In the genomic region with DNA sequence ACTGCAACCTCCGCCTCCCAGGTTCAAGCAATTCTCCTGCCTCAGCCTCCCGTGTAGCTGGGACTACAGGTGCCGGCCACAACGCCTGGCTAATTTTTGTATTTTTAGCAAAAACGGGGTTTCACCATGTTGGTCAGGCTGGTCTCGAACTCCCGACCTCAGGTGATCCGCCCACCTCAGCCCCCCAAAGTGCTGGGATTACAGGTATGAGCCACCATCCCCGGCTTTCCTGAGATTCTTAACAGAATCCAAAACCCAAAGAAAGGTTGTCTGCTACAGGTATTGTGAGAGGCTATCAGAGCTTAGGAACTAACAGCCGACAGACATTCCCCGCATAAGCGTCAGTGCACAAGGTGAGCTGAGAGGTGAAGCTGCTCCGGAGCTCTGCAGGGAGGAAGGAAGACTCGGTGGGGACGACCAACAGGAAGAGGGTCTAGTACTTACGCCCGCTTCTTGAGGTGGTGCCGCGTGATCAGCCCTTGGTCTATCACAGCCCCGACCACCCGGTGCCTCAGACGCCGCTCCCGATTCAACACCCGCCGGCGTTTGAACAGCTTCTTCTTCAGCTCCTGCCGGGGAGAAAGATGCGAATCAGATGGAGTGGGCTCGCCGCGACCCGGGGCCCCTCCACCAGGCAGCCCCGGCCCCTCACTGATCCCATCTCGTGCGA, we compare ENCODE assay signal across 8 cellular contexts. TPM values are rescaled to one million over a fixed set of nuclear protein-coding genes. Genes with fewer than 3 reads are reported as not detected.
A peak's percentile ranks its signal among the peaks of the same experiment; 100 is the strongest.
DNase-seq lines count a peak whose midpoint lies in the region; ATAC-seq and TF ChIP-seq lines count a peak whose summit lies in the region.

No MANE protein-coding gene starts in this region.

- no peak overlapping the region for H4K5ac ChIP-seq in mesendoderm (ENCODE audit: low read length)

- H3K27me3 ChIP-seq in ectodermal cell (ENCODE audit: control insufficient read depth, insufficient read depth, low read length, poor library complexity, severe bottlenecking) (no peaks in the 10 kb centered on the region), mesendoderm (ENCODE audit: insufficient read depth, low read length, poor library complexity) (no peaks in the 10 kb centered on the region), suprapubic skin (no peaks in the 10 kb centered on the region)

- peaks cover 14% of the 10 kb centered on the region for H3K4me1 ChIP-seq in ectodermal cell (ENCODE audit: control insufficient read depth, insufficient read depth, low read length)
- H3K4me1 ChIP-seq in mesendoderm (ENCODE audit: control insufficient read depth, low read depth, low read length), result no peaks in the 10 kb centered on the region
- H3K4me1 ChIP-seq in suprapubic skin, result peaks cover 39% of the 10 kb centered on the region

- H3K36me3 ChIP-seq in ectodermal cell (ENCODE audit: control insufficient read depth, insufficient read depth, low read length) (peaks cover 8% of the 10 kb centered on the region), mesendoderm (ENCODE audit: control insufficient read depth, insufficient read depth, low read length) (peaks cover 4% of the 10 kb centered on the region), suprapubic skin (peaks cover 20% of the 10 kb centered on the region)

- H2BK5ac ChIP-seq in mesendoderm (ENCODE audit: low read length), result peak overlapping the region; percentile 63

- H3K9ac ChIP-seq in mesendoderm (ENCODE audit: low read length), result peak overlapping the region; percentile 93

- H3K79me1 ChIP-seq in mesendoderm (ENCODE audit: low read length), result peaks cover 15% of the 10 kb centered on the region

- peak overlapping the region; percentile 94 for H3K23ac ChIP-seq in mesendoderm (ENCODE audit: low read length)

- TF ChIP-seq CTCF in suprapubic skin (IDR thresholded peaks at IDR 0.05), result no peak

- H2AK5ac ChIP-seq in mesendoderm (ENCODE audit: low read length), result no peak overlapping the region

- H3K27ac ChIP-seq in ectodermal cell (ENCODE audit: insufficient read depth, low read depth, low read length, poor library complexity, severe bottlenecking) (peak overlapping the region; percentile 90), mesendoderm (ENCODE audit: low read depth, low read length) (peak overlapping the region; percentile 99), suprapubic skin (peak overlapping the region; percentile 88)

- H3K9me3 ChIP-seq in ectodermal cell (ENCODE audit: control insufficient read depth, low read length) (no peaks in the 10 kb centered on the region), suprapubic skin (no peaks in the 10 kb centered on the region)

- no peak overlapping the region for H2BK15ac ChIP-seq in mesendoderm (replicated peaks; ENCODE audit: low read depth)

- H2BK120ac ChIP-seq in mesendoderm (ENCODE audit: low read depth, low read length), result peak overlapping the region; percentile 55

- peak; percentile 33 to 68 for DNase-seq in NCI-H524 (lab: John Stamatoyannopoulos, UW)
- no peak for DNase-seq in NCI-H524 treated with DMSO at 0.1 percent for 48 hours (lab: John Stamatoyannopoulos, UW)
- peak; percentile 87 for DNase-seq in NCI-H1092 treated with DMSO at 0.1 percent for 48 hours (lab: John Stamatoyannopoulos, UW)
- DNase-seq in T1000 (lab: John Stamatoyannopoulos, UW), result peak; percentile 15
- peak; percentile 92 for DNase-seq in mesendoderm
- DNase-seq in suprapubic skin (ENCODE audit: low spot score in 2 of 2), result no peak

- ATAC-seq in HG02571 (IDR thresholded peaks at IDR 0.05; ENCODE audit: unreplicated experiment), result peak; percentile 28

- H3K18ac ChIP-seq in mesendoderm (ENCODE audit: low read length), result peak overlapping the region; percentile 100

- H3K4ac ChIP-seq in mesendoderm (ENCODE audit: low read depth, low read length), result peak overlapping the region; percentile 98

- peak overlapping the region; percentile 50 for H3K4me2 ChIP-seq in mesendoderm (ENCODE audit: low read length)

- peaks cover 33% of the 10 kb centered on the region for H3K79me2 ChIP-seq in mesendoderm (ENCODE audit: control insufficient read depth, insufficient read depth, low read length)

- no peak for TF ChIP-seq EP300 in suprapubic skin (IDR thresholded peaks at IDR 0.05)

- H3K56ac ChIP-seq in mesendoderm (ENCODE audit: low read length), result peak overlapping the region; percentile 98

- WGBS in ectodermal cell, 2 experiments, result 3% methylated on average over 36 of the region's 36 CpGs
- WGBS in mesendoderm (ENCODE audit: extremely low coverage, insufficient coverage, low lambda C conversion rate), result no CpG with 5 or more reads among the region's 36 CpGs
- WGBS in suprapubic skin, result 7% methylated on average over 18 of the region's 36 CpGs

- peak overlapping the region; percentile 97 for H3K4me3 ChIP-seq in ectodermal cell (ENCODE audit: insufficient read depth, low read depth, low read length)
- H3K4me3 ChIP-seq in mesendoderm (ENCODE audit: low read length), result peak overlapping the region; percentile 98
- H3K4me3 ChIP-seq in suprapubic skin, result peak overlapping the region; percentile 69

- no peak overlapping the region for H4K8ac ChIP-seq in mesendoderm (ENCODE audit: low read depth, low read length)

- no peak for TF ChIP-seq POLR2A in suprapubic skin (IDR thresholded peaks at IDR 0.05)

RNA-seq across cellular contexts. Expression of a gene that starts 0.5 kb away (rescaled TPM):
- polyA plus RNA-seq in ectodermal cell (2013, experiment 1 of 4), result 89.1 TPM
- 94.0 TPM for polyA plus RNA-seq in ectodermal cell (2013, experiment 2 of 4)
- 104 TPM for polyA plus RNA-seq in ectodermal cell (2013, experiment 3 of 4)
- polyA plus RNA-seq in ectodermal cell (2013, experiment 4 of 4), result 112 TPM
- 295 TPM for polyA plus RNA-seq in mesendoderm (2013, experiment 1 of 2)
- polyA plus RNA-seq in mesendoderm (2013, experiment 2 of 2), result 295 TPM
- total RNA-seq in suprapubic skin, result 10 to 100 TPM; 12.8 to 29.3 (median 25.7) TPM

RNA-seq across cellular contexts. Expression of a gene that starts 0.6 kb away (rescaled TPM):
- polyA plus RNA-seq in ectodermal cell (2013, experiment 1 of 4), result 50.4 TPM
- 51.7 TPM for polyA plus RNA-seq in ectodermal cell (2013, experiment 2 of 4)
- 181 TPM for polyA plus RNA-seq in ectodermal cell (2013, experiment 3 of 4)
- 111 TPM for polyA plus RNA-seq in ectodermal cell (2013, experiment 4 of 4)
- polyA plus RNA-seq in mesendoderm (2013, experiment 1 of 2), result 27.5 TPM
- 24.4 TPM for polyA plus RNA-seq in mesendoderm (2013, experiment 2 of 2)
- 1 to 10 TPM; 2.8 to 6.0 (median 4.2) TPM for total RNA-seq in suprapubic skin

RNA-seq across cellular contexts. Expression of a gene that starts 6.9 kb away (rescaled TPM):
- 11.2 TPM for polyA plus RNA-seq in ectodermal cell (2013, experiment 1 of 4)
- polyA plus RNA-seq in ectodermal cell (2013, experiment 2 of 4), result 11.0 TPM
- 11.9 TPM for polyA plus RNA-seq in ectodermal cell (2013, experiment 3 of 4)
- 11.4 TPM for polyA plus RNA-seq in ectodermal cell (2013, experiment 4 of 4)
- polyA plus RNA-seq in mesendoderm (2013, experiment 1 of 2), result 22.0 TPM
- 21.6 TPM for polyA plus RNA-seq in mesendoderm (2013, experiment 2 of 2)
- total RNA-seq in suprapubic skin, result 10 to 100 TPM in 2 of 4 donors, 1 to 10 TPM in 2; 9.1 to 12.4 (median 9.8) TPM

RNA-seq across cellular contexts. Expression of a gene that starts 7.5 kb away (rescaled TPM):
- polyA plus RNA-seq in ectodermal cell (2013, experiment 1 of 4), result 2.6 TPM
- 4.5 TPM for polyA plus RNA-seq in ectodermal cell (2013, experiment 2 of 4)
- 2.4 TPM for polyA plus RNA-seq in ectodermal cell (2013, experiment 3 of 4)
- 4.3 TPM for polyA plus RNA-seq in ectodermal cell (2013, experiment 4 of 4)
- 2.7 TPM for polyA plus RNA-seq in mesendoderm (2013, experiment 1 of 2)
- 2.5 TPM for polyA plus RNA-seq in mesendoderm (2013, experiment 2 of 2)
- 1 to 10 TPM; 1.7 to 8.7 (median 3.3) TPM for total RNA-seq in suprapubic skin

RNA-seq across cellular contexts. Expression of a gene that starts 11.4 kb away (rescaled TPM):
- polyA plus RNA-seq in ectodermal cell (2013, experiment 1 of 4), result 19.2 TPM
- 21.3 TPM for polyA plus RNA-seq in ectodermal cell (2013, experiment 2 of 4)
- 16.0 TPM for polyA plus RNA-seq in ectodermal cell (2013, experiment 3 of 4)
- polyA plus RNA-seq in ectodermal cell (2013, experiment 4 of 4), result 16.7 TPM
- 11.6 TPM for polyA plus RNA-seq in mesendoderm (2013, experiment 1 of 2)
- 11.4 TPM for polyA plus RNA-seq in mesendoderm (2013, experiment 2 of 2)
- 10 to 100 TPM; 17.7 to 35.1 (median 31.4) TPM for total RNA-seq in suprapubic skin

Comparison
In these comparisons a context has a peak if more than half of its experiments do, and no peak if none do; other contexts are left out.
1. DNase-seq: peak in NCI-H524 (2 of 2), NCI-H1092 treated with DMSO at 0.1 percent for 48 hours (single experiment), T1000 (single experiment) and mesendoderm (single experiment); none in NCI-H524 treated with DMSO at 0.1 percent for 48 hours (single experiment) and suprapubic skin (0 of 2).
2. Peak in every context shown above with its lines, with median percentiles within 50 percentile points of each other: H3K27ac ChIP-seq and H3K4me3 ChIP-seq.